ENCODE assay signal across 8 cellular contexts in genomic region chr2:150610670-150611279, GRCh38.
DNase-seq lines count a peak whose midpoint lies in the region; ATAC-seq and TF ChIP-seq lines count a peak whose summit lies in the region.

No MANE protein-coding gene starts in this region.

- H3K4me3 ChIP-seq in WERI-Rb-1 (ENCODE audit: low read depth, low read length): no peak overlapping the region

- ATAC-seq in HG03378 (IDR thresholded peaks at IDR 0.05; ENCODE audit: unreplicated experiment): peak; percentile 63
- ATAC-seq in HG03095 (IDR thresholded peaks at IDR 0.05; ENCODE audit: unreplicated experiment): no peak
- no peak for ATAC-seq in GM21576 (IDR thresholded peaks at IDR 0.05; ENCODE audit: unreplicated experiment)

- TF ChIP-seq CTCF in WERI-Rb-1 (IDR thresholded peaks at IDR 0.05; ENCODE audit: low read depth, low read length): peak; percentile 55

- DNase-seq in NCI-H1105 treated with DMSO at 0.1 percent for 48 hours (lab: John Stamatoyannopoulos, UW) (peak; percentile 40), NCI-H1105 (lab: John Stamatoyannopoulos, UW) (no peak), WERI-Rb-1 (peak; percentile 18), left kidney (ENCODE audit: low read depth, low spot score) (peak; percentile 76), NCI-H146 (lab: John Stamatoyannopoulos, UW) (no peak)

- no peaks in the 10 kb centered on the region for H3K9me3 ChIP-seq in WERI-Rb-1 (ENCODE audit: severe bottlenecking)

- no peaks in the 10 kb centered on the region for H3K36me3 ChIP-seq in WERI-Rb-1

- no peaks in the 10 kb centered on the region for H3K27me3 ChIP-seq in WERI-Rb-1 (ENCODE audit: insufficient read depth, low read depth, severe bottlenecking)

- no peak overlapping the region for H3K27ac ChIP-seq in WERI-Rb-1

Comparison
In these comparisons a context has a peak if more than half of its experiments do, and no peak if none do; other contexts are left out.
1. DNase-seq: peak in NCI-H1105 treated with DMSO at 0.1 percent for 48 hours (single experiment), WERI-Rb-1 (single experiment) and left kidney (single experiment); none in NCI-H1105 (single experiment) and NCI-H146 (single experiment).